27 cellular contexts compared by ENCODE assay signal in the genomic region with DNA sequence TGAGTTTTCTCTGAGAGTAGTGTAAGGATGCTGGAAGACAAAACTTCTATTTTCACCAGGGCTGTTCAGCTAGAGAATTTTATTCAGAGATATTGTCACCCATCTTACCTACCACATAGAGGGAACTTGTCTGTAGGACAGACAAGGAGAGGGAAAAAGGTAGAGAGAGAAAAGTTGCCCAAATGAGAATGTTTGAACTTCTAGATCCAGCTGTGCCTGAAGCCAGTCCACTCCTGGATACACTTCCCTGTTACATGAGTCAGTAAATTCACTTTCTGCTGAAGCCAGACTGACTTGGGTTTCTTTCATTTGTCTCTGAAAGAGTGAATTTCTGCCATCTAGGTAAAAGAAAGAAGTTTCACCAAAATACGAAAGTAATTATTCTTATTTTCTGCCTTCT.
"Had no signal": no experiment of that assay in that cellular context is flagged by ENCODE, and none has a peak within 500 bp of the region (broad histone marks: within the 10 kb centered on the region; RNA-seq: fewer than 3 reads in every experiment).

No MANE protein-coding gene starts in this region.

- H3K36me3 ChIP-seq: stomach, suprapubic skin, thoracic aorta, thyroid gland, tibial artery, tibial nerve, transverse colon, upper lobe of left lung, upper lobe of right lung, uterus, vagina had no signal

- ATAC-seq: stimulated activated effector memory CD8-positive, alpha-beta T cell treated with anti-CD3 and anti-CD28 coated beads, Interleukin-12 subunit alpha, Interleukin-12 subunit beta, amount 100 ng/mL, for 72 hours; stimulated activated memory B cell treated with anti-CD40 and anti-IgM and Interleukin-4, amounts not matched to agents 10 μg/mL and 1 μg/mL and 100 μg/mL, for 72 hours; stimulated activated naive B cell treated with anti-CD40 and anti-IgM and Interleukin-4, amounts not matched to agents 10 μg/mL and 1 μg/mL and 100 μg/mL, for 72 hours; stimulated activated naive CD8-positive, alpha-beta T cell treated with anti-CD3 and anti-CD28 coated beads, Interleukin-15, amount 100 ng/mL, for 72 hours; stimulated activated naive CD8-positive, alpha-beta T cell treated with anti-CD3 and anti-CD28 coated beads, Interleukin-15, Interleukin-2, amounts not matched to agents 100 U/mL and 50 U/mL, for 24 hours; upper lobe of right lung had no signal

- FAIRE-seq: urothelium cell line had no signal

- H3K4me1 ChIP-seq: stomach, suprapubic skin, testis, thyroid gland, tibial artery, tibial nerve, transverse colon, upper lobe of left lung, upper lobe of right lung, uterus, vagina had no signal

- H3K4me3 ChIP-seq: stomach, suprapubic skin, testis, thoracic aorta, thyroid gland, tibial artery, tibial nerve, transverse colon, upper lobe of left lung, upper lobe of right lung, uterus, vagina had no signal

- DNase-seq: stimulated activated CD4-positive, alpha-beta T cell treated with anti-CD3 and anti-CD28 coated beads, Interleukin-2, amount 100 ng/mL, for 48 hours; stimulated activated CD4-positive, alpha-beta T cell treated with anti-CD3 and anti-CD28 coated beads, Interleukin-4, amount 100 ng/mL, for 1 hour; stimulated activated CD4-positive, alpha-beta T cell treated with anti-CD3 and anti-CD28 coated beads, Interleukin-4, amount 100 ng/mL, for 24 hours; stimulated activated CD4-positive, alpha-beta T cell treated with anti-CD3 and anti-CD28 coated beads, Interleukin-4, amount 100 ng/mL, for 4 hours; stimulated activated CD8-positive, alpha-beta memory T cell treated with anti-CD3 and anti-CD28 coated beads, Interleukin-4, amount 100 ng/mL, for 48 hours; stimulated activated naive B cell treated with anti-CD40 and anti-IgM and Interleukin-4, amounts not matched to agents 10 μg/mL and 1 μg/mL and 100 μg/mL, for 72 hours; stimulated activated naive CD4-positive, alpha-beta T cell; stimulated activated naive CD4-positive, alpha-beta T cell treated with Interleukin-2 at 50 U/mL for 16 hours; stimulated activated naive CD8-positive, alpha-beta T cell treated with anti-CD3 and anti-CD28 coated beads, Interleukin-15, amount 100 ng/mL, for 72 hours; stimulated activated naive CD8-positive, alpha-beta T cell treated with anti-CD3 and anti-CD28 coated beads, Interleukin-15, Interleukin-2, amounts not matched to agents 100 U/mL and 50 U/mL, for 24 hours; stomach; substantia nigra; testis; thyroid gland; tibial artery; transverse colon; trophoblast cell; upper lobe of left lung; upper lobe of right lung; uterus had no signal

- H3K27me3 ChIP-seq: suprapubic skin, testis, thyroid gland, tibial nerve, transverse colon, upper lobe of left lung, upper lobe of right lung, uterus, vagina had no signal

- H3K27ac ChIP-seq: stomach, suprapubic skin, testis, thoracic aorta, thyroid gland, tibial artery, tibial nerve, transverse colon, upper lobe of left lung, upper lobe of right lung, uterus, vagina had no signal

- H3K9me3 ChIP-seq: stomach, suprapubic skin, testis, thoracic aorta, thyroid gland, tibial artery, tibial nerve, transverse colon, upper lobe of left lung, upper lobe of right lung, uterus, vagina had no signal
